24 cellular contexts compared by ENCODE assay signal in genomic region chr1:227635596-227635995, GRCh38.
"Had no signal": no experiment of that assay in that cellular context is flagged by ENCODE, and none has a peak within 500 bp of the region (broad histone marks: within the 10 kb centered on the region; RNA-seq: fewer than 3 reads in every experiment).

No MANE protein-coding gene starts in this region.

- DNase-seq: cortex of kidney; dermis blood vessel endothelial cell; dorsolateral prefrontal cortex; effector CD4-positive, alpha-beta T cell; effector CD8-positive, alpha-beta T cell; effector memory CD4-positive, alpha-beta T cell; effector memory CD8-positive, alpha-beta T cell; endodermal cell; erythroblast; esophagus squamous epithelium; foreskin fibroblast; foreskin keratinocyte; foreskin melanocyte; gastrocnemius medialis; glutamatergic neuron; head of caudate nucleus; heart left ventricle; heart right ventricle had no signal

- H3K4me1 ChIP-seq: esophagus muscularis mucosa, esophagus squamous epithelium, foreskin keratinocyte, gastrocnemius medialis, gastroesophageal sphincter, heart left ventricle, heart right ventricle had no signal

- H3K27me3 Mint-ChIP-seq: dendritic cell treated with granulocyte-macrophage colony-stimulating factor and Interleukin-4, amounts not matched to agents 40 ng/mL and 50 ng/mL, for 4 days; effector memory CD8-positive, alpha-beta T cell had no signal

- ATAC-seq: effector memory CD8-positive, alpha-beta T cell; esophagus mucosa; foreskin keratinocyte; gastrocnemius medialis; gastroesophageal sphincter; heart left ventricle; heart right ventricle had no signal

- H3K4me3 Mint-ChIP-seq: dendritic cell treated with granulocyte-macrophage colony-stimulating factor and Interleukin-4, amounts not matched to agents 40 ng/mL and 50 ng/mL, for 4 days; effector memory CD8-positive, alpha-beta T cell; endodermal cell had no signal

- H3K4me3 ChIP-seq: coronary artery, dorsolateral prefrontal cortex, esophagus muscularis mucosa, esophagus squamous epithelium, gastrocnemius medialis, gastroesophageal sphincter, heart left ventricle, heart right ventricle had no signal

- H3K27ac ChIP-seq: coronary artery, dorsolateral prefrontal cortex, epithelial cell of prostate, esophagus muscularis mucosa, esophagus squamous epithelium, foreskin keratinocyte, gastrocnemius medialis, gastroesophageal sphincter, heart left ventricle, heart right ventricle had no signal

- H3K27me3 ChIP-seq: dorsolateral prefrontal cortex, esophagus muscularis mucosa, esophagus squamous epithelium, foreskin keratinocyte, gastrocnemius medialis, gastroesophageal sphincter, heart left ventricle, heart right ventricle had no signal

- H3K36me3 ChIP-seq: gastrocnemius medialis had no signal

- H3K4me1 Mint-ChIP-seq: endodermal cell had no signal

- H3K27ac Mint-ChIP-seq: dendritic cell treated with granulocyte-macrophage colony-stimulating factor and Interleukin-4, amounts not matched to agents 40 ng/mL and 50 ng/mL, for 4 days; effector memory CD8-positive, alpha-beta T cell; endodermal cell had no signal
